ENCODE assay signal across 8 cellular contexts in genomic region chr10:103605359-103606156, GRCh38.
DNase-seq lines count a peak whose midpoint lies in the region; ATAC-seq, FAIRE-seq and TF ChIP-seq lines count a peak whose summit lies in the region.

No MANE protein-coding gene starts in this region.

- no peaks in the 10 kb centered on the region for H3K4me1 Mint-ChIP-seq in CD4-positive, alpha-beta T cell (ENCODE audit: low read depth)
- no peaks in the 10 kb centered on the region for H3K4me1 Mint-ChIP-seq in WTC11

- H3K4me3 Mint-ChIP-seq in CD4-positive, alpha-beta T cell, result no peak overlapping the region
- H3K4me3 Mint-ChIP-seq in WTC11, result no peak overlapping the region

- no peak overlapping the region for H3K27ac ChIP-seq in CD4-positive, alpha-beta T cell (ENCODE audit: low read depth, low read length)
- H3K27ac ChIP-seq in temporal lobe (ENCODE audit: low read depth, low read length), result peak overlapping the region; percentile 87

- peak; percentile 64 for TF ChIP-seq CTCF in CD4-positive, alpha-beta T cell (IDR thresholded peaks at IDR 0.05)
- peak; percentile 75 for TF ChIP-seq CTCF in WTC11 (IDR thresholded peaks at IDR 0.05)

- CTCF ChIA-PET in CD4-positive, alpha-beta T cell (lab: Charles Lee), result interaction anchor here (0.6 to 2.1 kb wide), 7 partner anchors 10 to 91 kb away, joined by 3 to 30 read pairs (median 3); no protein-coding TSS in a partner anchor
- CTCF ChIA-PET in WTC11 (lab: Charles Lee), result interaction anchor here (0.6 to 2.0 kb wide), 27 partner anchors 10 to 249 kb away, joined by 3 to 84 read pairs (median 5); no protein-coding TSS in a partner anchor

- H3K27ac Mint-ChIP-seq in CD4-positive, alpha-beta T cell, result no peak overlapping the region
- no peak overlapping the region for H3K27ac Mint-ChIP-seq in WTC11

- no peak for FAIRE-seq in HTR-8/SVneo (lab: Jason Lieb, UNC)

- no peaks in the 10 kb centered on the region for H3K27me3 Mint-ChIP-seq in CD4-positive, alpha-beta T cell
- peaks cover 5% of the 10 kb centered on the region; the same call in 1 of the 2 replicates for H3K27me3 Mint-ChIP-seq in WTC11 (ENCODE audit: low read depth)

- peak; percentile 64 for ATAC-seq in CD4-positive, alpha-beta T cell (ENCODE audit: poor library complexity)
- ATAC-seq in WTC11 (peak; percentile 76), GM19463 (IDR thresholded peaks at IDR 0.05; ENCODE audit: unreplicated experiment) (no peak)

- POLR2A ChIA-PET in CD4-positive, alpha-beta T cell (lab: Charles Lee), result no interaction called here
- POLR2A ChIA-PET in WTC11 (lab: Charles Lee), result interaction anchor here (0.7 kb wide), 2 partner anchors 9 to 80 kb away, joined by 3 read pairs; no protein-coding TSS in a partner anchor

- peak; percentile 12 to 49 (median 26) for DNase-seq in CD4-positive, alpha-beta T cell
- DNase-seq in HTR-8/SVneo (ENCODE audit: insufficient read length, low spot score), result peak; percentile 59
- peak; percentile 77 for DNase-seq in WTC11 (ENCODE audit: low spot score)
- DNase-seq in effector CD8-positive, alpha-beta T cell (lab: John Stamatoyannopoulos, UW), result peak; percentile 22
- DNase-seq in medulla oblongata (ENCODE audit: extremely low spot score), result peak; percentile 66
- no peak for DNase-seq in NCI-H146 (lab: John Stamatoyannopoulos, UW)

- H3K27me3 ChIP-seq in CD4-positive, alpha-beta T cell (ENCODE audit: control insufficient read depth, insufficient read depth, low read length), result no peaks in the 10 kb centered on the region

- no peaks in the 10 kb centered on the region for H3K9me3 Mint-ChIP-seq in CD4-positive, alpha-beta T cell
- H3K9me3 Mint-ChIP-seq in WTC11, result peaks cover 5% of the 10 kb centered on the region

- intact Hi-C loops in CD4-positive, alpha-beta T cell (cut with DNase I, micrococcal nuclease), result loop anchor here (1.0 kb wide), 1 partner anchor 81 kb away; no protein-coding TSS in a partner anchor

- H3K9me3 ChIP-seq in CD4-positive, alpha-beta T cell (ENCODE audit: control insufficient read depth, low read length), result no peaks in the 10 kb centered on the region

- peaks cover 4% of the 10 kb centered on the region for H3K36me3 Mint-ChIP-seq in CD4-positive, alpha-beta T cell (ENCODE audit: low read depth)
- H3K36me3 Mint-ChIP-seq in WTC11, result peaks cover 17% of the 10 kb centered on the region

TF ChIP-seq in WTC11, 78 proteins besides CTCF, POLR2A, EP300 and RAD21 (continues in another document):
- TF ChIP-seq CREM (CRISPR knock-in tag; IDR thresholded peaks at IDR 0.05), result no peak
- TF ChIP-seq, protein P1, sequence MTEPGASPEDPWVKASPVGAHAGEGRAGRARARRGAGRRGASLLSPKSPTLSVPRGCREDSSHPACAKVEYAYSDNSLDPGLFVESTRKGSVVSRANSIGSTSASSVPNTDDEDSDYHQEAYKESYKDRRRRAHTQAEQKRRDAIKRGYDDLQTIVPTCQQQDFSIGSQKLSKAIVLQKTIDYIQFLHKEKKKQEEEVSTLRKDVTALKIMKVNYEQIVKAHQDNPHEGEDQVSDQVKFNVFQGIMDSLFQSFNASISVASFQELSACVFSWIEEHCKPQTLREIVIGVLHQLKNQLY (CRISPR knock-in tag; IDR thresholded peaks at IDR 0.05), result no peak
- no peak for TF ChIP-seq TCF7 (CRISPR knock-in tag; IDR thresholded peaks at IDR 0.05; ENCODE audit: low read depth)
- TF ChIP-seq ETV6 (CRISPR knock-in tag; IDR thresholded peaks at IDR 0.05), result no peak
- TF ChIP-seq MYBL2 (CRISPR knock-in tag; IDR thresholded peaks at IDR 0.05), result no peak
- TF ChIP-seq, protein P2, sequence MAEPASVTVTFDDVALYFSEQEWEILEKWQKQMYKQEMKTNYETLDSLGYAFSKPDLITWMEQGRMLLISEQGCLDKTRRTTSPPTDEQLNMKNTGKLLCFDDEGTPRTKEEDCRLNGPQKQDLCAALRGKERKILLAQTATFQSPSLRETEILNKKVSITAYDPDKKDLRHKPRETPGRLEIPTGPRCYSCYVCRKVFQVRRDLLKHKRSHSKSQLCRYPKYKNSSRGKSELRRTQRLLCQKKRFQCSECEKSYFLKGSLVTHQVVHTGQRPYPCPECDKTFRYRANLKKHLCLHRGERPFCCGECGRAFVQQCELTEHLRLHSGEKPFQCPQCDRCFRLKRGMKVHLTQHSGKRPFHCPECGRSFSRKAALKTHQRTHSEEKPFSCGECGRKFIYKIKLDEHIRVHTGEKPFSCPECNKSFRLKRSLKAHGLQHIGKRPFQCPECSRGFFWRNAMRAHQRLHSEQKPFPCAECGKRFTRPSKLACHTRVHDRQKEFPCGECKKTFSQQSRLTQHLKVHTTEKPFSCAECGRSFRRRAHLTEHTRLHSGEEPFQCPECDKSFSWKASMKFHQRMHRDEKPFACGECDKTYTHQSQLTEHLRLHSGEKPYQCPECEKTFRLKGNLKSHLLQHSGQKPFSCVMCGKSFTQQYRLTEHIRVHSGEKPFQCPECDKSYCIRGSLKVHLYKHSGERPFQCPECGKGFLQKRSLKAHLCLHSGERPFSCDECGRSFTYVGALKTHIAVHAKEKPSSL (CRISPR knock-in tag; conservative IDR thresholded peaks at IDR 0.05), result no peak
- TF ChIP-seq, protein P3, sequence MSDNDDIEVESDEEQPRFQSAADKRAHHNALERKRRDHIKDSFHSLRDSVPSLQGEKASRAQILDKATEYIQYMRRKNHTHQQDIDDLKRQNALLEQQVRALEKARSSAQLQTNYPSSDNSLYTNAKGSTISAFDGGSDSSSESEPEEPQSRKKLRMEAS (CRISPR knock-in tag; IDR thresholded peaks at IDR 0.05), result no peak
- TF ChIP-seq ATF2 (CRISPR knock-in tag; IDR thresholded peaks at IDR 0.05; ENCODE audit: borderline replicate concordance, low read depth), result no peak
- TF ChIP-seq GABPB1 (CRISPR knock-in tag; IDR thresholded peaks at IDR 0.05), result no peak
- no peak for TF ChIP-seq IRF2 (CRISPR knock-in tag; IDR thresholded peaks at IDR 0.05; ENCODE audit: borderline replicate concordance, low read depth)
- no peak for TF ChIP-seq TP53 (CRISPR knock-in tag; IDR thresholded peaks at IDR 0.05)
- TF ChIP-seq, protein P4, sequence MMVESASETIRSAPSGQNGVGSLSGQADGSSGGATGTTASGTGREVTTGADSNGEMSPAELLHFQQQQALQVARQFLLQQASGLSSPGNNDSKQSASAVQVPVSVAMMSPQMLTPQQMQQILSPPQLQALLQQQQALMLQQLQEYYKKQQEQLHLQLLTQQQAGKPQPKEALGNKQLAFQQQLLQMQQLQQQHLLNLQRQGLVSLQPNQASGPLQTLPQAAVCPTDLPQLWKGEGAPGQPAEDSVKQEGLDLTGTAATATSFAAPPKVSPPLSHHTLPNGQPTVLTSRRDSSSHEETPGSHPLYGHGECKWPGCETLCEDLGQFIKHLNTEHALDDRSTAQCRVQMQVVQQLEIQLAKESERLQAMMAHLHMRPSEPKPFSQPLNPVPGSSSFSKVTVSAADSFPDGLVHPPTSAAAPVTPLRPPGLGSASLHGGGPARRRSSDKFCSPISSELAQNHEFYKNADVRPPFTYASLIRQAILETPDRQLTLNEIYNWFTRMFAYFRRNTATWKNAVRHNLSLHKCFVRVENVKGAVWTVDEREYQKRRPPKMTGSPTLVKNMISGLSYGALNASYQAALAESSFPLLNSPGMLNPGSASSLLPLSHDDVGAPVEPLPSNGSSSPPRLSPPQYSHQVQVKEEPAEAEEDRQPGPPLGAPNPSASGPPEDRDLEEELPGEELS (CRISPR knock-in tag; IDR thresholded peaks at IDR 0.05), result no peak
- TF ChIP-seq, protein P5, sequence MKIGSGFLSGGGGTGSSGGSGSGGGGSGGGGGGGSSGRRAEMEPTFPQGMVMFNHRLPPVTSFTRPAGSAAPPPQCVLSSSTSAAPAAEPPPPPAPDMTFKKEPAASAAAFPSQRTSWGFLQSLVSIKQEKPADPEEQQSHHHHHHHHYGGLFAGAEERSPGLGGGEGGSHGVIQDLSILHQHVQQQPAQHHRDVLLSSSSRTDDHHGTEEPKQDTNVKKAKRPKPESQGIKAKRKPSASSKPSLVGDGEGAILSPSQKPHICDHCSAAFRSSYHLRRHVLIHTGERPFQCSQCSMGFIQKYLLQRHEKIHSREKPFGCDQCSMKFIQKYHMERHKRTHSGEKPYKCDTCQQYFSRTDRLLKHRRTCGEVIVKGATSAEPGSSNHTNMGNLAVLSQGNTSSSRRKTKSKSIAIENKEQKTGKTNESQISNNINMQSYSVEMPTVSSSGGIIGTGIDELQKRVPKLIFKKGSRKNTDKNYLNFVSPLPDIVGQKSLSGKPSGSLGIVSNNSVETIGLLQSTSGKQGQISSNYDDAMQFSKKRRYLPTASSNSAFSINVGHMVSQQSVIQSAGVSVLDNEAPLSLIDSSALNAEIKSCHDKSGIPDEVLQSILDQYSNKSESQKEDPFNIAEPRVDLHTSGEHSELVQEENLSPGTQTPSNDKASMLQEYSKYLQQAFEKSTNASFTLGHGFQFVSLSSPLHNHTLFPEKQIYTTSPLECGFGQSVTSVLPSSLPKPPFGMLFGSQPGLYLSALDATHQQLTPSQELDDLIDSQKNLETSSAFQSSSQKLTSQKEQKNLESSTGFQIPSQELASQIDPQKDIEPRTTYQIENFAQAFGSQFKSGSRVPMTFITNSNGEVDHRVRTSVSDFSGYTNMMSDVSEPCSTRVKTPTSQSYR (CRISPR knock-in tag; IDR thresholded peaks at IDR 0.05), result no peak
- no peak for TF ChIP-seq ZNF219 (CRISPR knock-in tag; IDR thresholded peaks at IDR 0.05; ENCODE audit: borderline replicate concordance)
- no peak for TF ChIP-seq RELA (CRISPR knock-in tag; IDR thresholded peaks at IDR 0.05; ENCODE audit: borderline replicate concordance)
- TF ChIP-seq SOX15 (CRISPR knock-in tag; IDR thresholded peaks at IDR 0.05), result no peak
